1 cellular context compared by ENCODE assay signal in genomic region chr2:18603867-18604572, GRCh38.
TF ChIP-seq lines count a peak whose summit lies in the region.

No MANE protein-coding gene starts in this region.

TF ChIP-seq in SK-N-SH, 30 proteins besides CTCF, POLR2A, EP300 and RAD21 (continued from another document):
- peak; percentile 75 for TF ChIP-seq PBX3 (IDR thresholded peaks at IDR 0.05)
TF ChIP-seq in SK-N-SH: peak in this region for 13.
